13 cellular contexts compared by ENCODE assay signal in the genomic region with DNA sequence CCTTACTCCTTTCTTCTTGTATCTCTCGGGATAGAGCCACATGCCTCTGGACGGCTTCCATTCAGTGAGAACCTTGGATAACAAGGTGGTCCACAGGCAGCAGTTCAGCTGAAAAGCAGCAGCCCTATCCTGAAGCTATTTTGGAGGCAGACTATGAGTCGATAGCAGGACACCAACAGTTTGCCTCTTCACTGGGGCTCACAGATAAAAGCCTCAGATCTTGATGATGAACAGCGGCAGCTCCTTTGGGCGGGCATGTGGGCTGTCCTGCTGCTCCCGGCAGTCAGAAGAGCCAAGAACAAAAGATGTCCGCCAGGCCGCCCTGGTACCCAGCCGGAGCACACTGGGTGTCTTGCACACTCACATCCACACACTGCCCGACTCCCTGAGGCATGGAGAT.
DNase-seq lines count a peak whose midpoint lies in the region; FAIRE-seq and TF ChIP-seq lines count a peak whose summit lies in the region.
"Had no signal": no experiment of that assay in that cellular context is flagged by ENCODE, and none has a peak within 500 bp of the region (broad histone marks: within the 10 kb centered on the region; RNA-seq: fewer than 3 reads in every experiment).

No MANE protein-coding gene starts in this region.

- 0 out of 2 replicates have a peak overlapping the region, but pooled peaks have one; percentile 52 for H2BK20ac ChIP-seq in H1 (ENCODE audit: low read length)

- H3K4me2 ChIP-seq in H1 (ENCODE audit: insufficient read depth in 1 of 2, low read depth in 2 of 2, low read length in 2 of 2): no peak overlapping the region

- H3K27me3 ChIP-seq in AG04450 (ENCODE audit: control insufficient read depth, insufficient read depth, low read length): no peaks in the 10 kb centered on the region
- no peaks in the 10 kb centered on the region for H3K27me3 ChIP-seq in H1 (replicated peaks in 1 of 4; ENCODE audit: control insufficient read depth in 3 of 4, extremely low read depth in 1 of 4, insufficient read depth in 3 of 4, low read length in 3 of 4)
- H3K27me3 ChIP-seq in neutrophil: no peaks in the 10 kb centered on the region
- no peaks in the 10 kb centered on the region for H3K27me3 ChIP-seq in CD4-positive, alpha-beta memory T cell (ENCODE audit: insufficient read depth, low read length)
- H3K27me3 ChIP-seq: left lung had no signal

- no peak overlapping the region for H3K4ac ChIP-seq in H1 (replicated peaks; ENCODE audit: insufficient read length, low read depth, low read length)

- H3K18ac ChIP-seq in H1 (ENCODE audit: extremely low read depth, low read length): no peak overlapping the region

- POLR2A ChIA-PET in AG04450 (lab: Yijun Ruan, JAX): interaction anchor here (1.0 to 6.6 kb wide), 3 partner anchors 16 to 90 kb away, joined by 3 to 213 read pairs (median 52); a partner anchor contains a TSS
- POLR2A ChIA-PET in RWPE1 (lab: Yijun Ruan, JAX; ENCODE audit: low non-redundant PET): no interaction called here
- POLR2A ChIA-PET in H1 (lab: Charles Lee; ENCODE audit: partially characterized antibody): no interaction called here
- POLR2A ChIA-PET in CD4-positive, alpha-beta memory T cell (lab: Charles Lee; ENCODE audit: partially characterized antibody): no interaction called here

- 89% methylated on average over 7 of the region's 10 CpGs; no CpG with 5 or more reads in 1 of the 2 experiments for WGBS in H1 (ENCODE audit: extremely low coverage in 1 of 2, insufficient coverage in 1 of 2, insufficient read length in 1 of 2, insufficient replicate concordance in 2 of 2, low coverage in 1 of 2, low lambda C conversion rate in 2 of 2, missing lambda C conversion rate in 1 of 2), 2 experiments

- intact Hi-C loops in CD4-positive, alpha-beta memory T cell (cut with micrococcal nuclease): no loop called here

- H3K36me3 ChIP-seq in H1 (ENCODE audit: control insufficient read depth in 2 of 4, insufficient read depth in 4 of 4, low read length in 3 of 4) (no peaks in the 10 kb centered on the region), neutrophil (no peaks in the 10 kb centered on the region)
- no peaks in the 10 kb centered on the region for H3K36me3 ChIP-seq in CD4-positive, alpha-beta memory T cell (ENCODE audit: insufficient read depth, low read length)
- H3K36me3 ChIP-seq: left lung had no signal

- H3K4me1 Mint-ChIP-seq in CD4-positive, alpha-beta memory T cell: peaks cover 0 to 6% (median 0%) of the 10 kb centered on the region in 4 donors

- H3K9ac ChIP-seq in H1 (replicated peaks in 1 of 4; ENCODE audit: extremely low read depth in 1 of 4, low read depth in 3 of 4, low read length in 3 of 4): no peak overlapping the region

- no peak overlapping the region for H3K4me3 ChIP-seq in AG04450 (ENCODE audit: low read depth, low read length)
- H3K4me3 ChIP-seq in H1 (ENCODE audit: extremely low read depth in 1 of 4, insufficient read depth in 2 of 4, low read depth in 3 of 4, low read length in 4 of 4): no peak overlapping the region
- H3K4me3 ChIP-seq in neutrophil (ENCODE audit: low read depth in 1 of 2, low read length in 1 of 2): no peak overlapping the region
- H3K4me3 ChIP-seq in CD4-positive, alpha-beta memory T cell (ENCODE audit: low read length in 2 of 2): no peak overlapping the region
- H3K4me3 ChIP-seq in coronary artery: no peak overlapping the region
- H3K4me3 ChIP-seq in foreskin fibroblast (ENCODE audit: low read depth in 1 of 2, low read length in 2 of 2): no peak overlapping the region
- H3K4me3 ChIP-seq: left lung had no signal

- TF ChIP-seq EP300 in H1 (IDR thresholded peaks at IDR 0.05; ENCODE audit: borderline replicate concordance in 1 of 2, low read depth in 2 of 2, low read length in 2 of 2): no peak

- no peak overlapping the region for H3K27ac Mint-ChIP-seq in CD4-positive, alpha-beta memory T cell

- no peak for TF ChIP-seq POLR2A in H1 (IDR thresholded peaks at IDR 0.05; ENCODE audit: control extremely low read depth in 1 of 2, low read depth in 2 of 2, low read length in 2 of 2)

- TF ChIP-seq CTCF in AG04450 (IDR thresholded peaks at IDR 0.05; ENCODE audit: low read depth, low read length) (no peak), RWPE1 (conservative IDR thresholded peaks at IDR 0.05; ENCODE audit: low read depth) (no peak), H1 (IDR thresholded peaks at IDR 0.05; ENCODE audit: control extremely low read depth in 1 of 3, insufficient read depth in 1 of 3, low read depth in 1 of 3, low read length in 3 of 3) (no peak), neutrophil (IDR thresholded peaks at IDR 0.05) (no peak), coronary artery (IDR thresholded peaks at IDR 0.05) (no peak), foreskin fibroblast (IDR thresholded peaks at IDR 0.05; ENCODE audit: low read depth, low read length) (no peak)

- no peaks in the 10 kb centered on the region for H3K79me2 ChIP-seq in H1 (ENCODE audit: control insufficient read depth in 1 of 2, insufficient read depth in 2 of 2, low read length in 2 of 2)

- no peak overlapping the region for H3K23ac ChIP-seq in H1 (ENCODE audit: insufficient read length)

- H3K9me3 Mint-ChIP-seq in CD4-positive, alpha-beta memory T cell: no peaks in the 10 kb centered on the region

- H3K27me3 Mint-ChIP-seq in CD4-positive, alpha-beta memory T cell: peaks cover 0 to 6% of the 10 kb centered on the region in 2 donors

- H3K79me1 ChIP-seq in H1 (ENCODE audit: low read depth, low read length): no peaks in the 10 kb centered on the region

- no peaks in the 10 kb centered on the region for H3K36me3 Mint-ChIP-seq in CD4-positive, alpha-beta memory T cell

- no peaks in the 10 kb centered on the region for H3K9me3 ChIP-seq in AG04450 (ENCODE audit: control insufficient read depth, insufficient read depth, low read length)
- no peaks in the 10 kb centered on the region for H3K9me3 ChIP-seq in H1 (ENCODE audit: insufficient read depth in 2 of 2, low read depth in 1 of 2, low read length in 1 of 2)
- H3K9me3 ChIP-seq in neutrophil: no peaks in the 10 kb centered on the region
- no peaks in the 10 kb centered on the region for H3K9me3 ChIP-seq in CD4-positive, alpha-beta memory T cell (ENCODE audit: control insufficient read depth in 1 of 2, low read length in 2 of 2)
- H3K9me3 ChIP-seq: left lung had no signal

- H4K5ac ChIP-seq in H1 (ENCODE audit: insufficient read length, low read depth, low read length): no peak overlapping the region

- CTCF ChIA-PET in AG04450 (lab: Charles Lee) (interaction anchor here (0.9 kb wide), 1 partner anchor 126 kb away, joined by 3 read pairs; no protein-coding TSS in a partner anchor), RWPE1 (lab: Yijun Ruan, JAX) (no interaction called here), H1 (lab: Charles Lee; ENCODE audit: partially characterized antibody) (interaction anchor here (0.7 to 0.9 kb wide), 2 partner anchors 16 to 414 kb away, joined by 3 read pairs; no protein-coding TSS in a partner anchor)
- CTCF ChIA-PET in CD4-positive, alpha-beta memory T cell (lab: Charles Lee; ENCODE audit: partially characterized antibody): interaction anchor here (1.6 kb wide), 1 partner anchor 11 kb away, joined by 3 read pairs; no protein-coding TSS in a partner anchor

- H3K27ac ChIP-seq in AG04450 (ENCODE audit: low read depth, low read length) (peak overlapping the region; percentile 97), RWPE1 (peak overlapping the region; percentile 58), H1 (ENCODE audit: low read depth, low read length) (no peak overlapping the region), neutrophil (peak overlapping the region; percentile 66), coronary artery (peak overlapping the region in 1 of 2 donors; percentile 23)
- no peak overlapping the region for H3K27ac ChIP-seq in CD4-positive, alpha-beta memory T cell (ENCODE audit: low read depth, low read length)

- no peak for FAIRE-seq in H1 (lab: Jason Lieb, UNC)

- no peak overlapping the region for H2BK5ac ChIP-seq in H1 (ENCODE audit: low read depth, low read length)

- no peak for TF ChIP-seq RAD21 in H1 (IDR thresholded peaks at IDR 0.05 in 1 of 2, conservative IDR thresholded peaks at IDR 0.05 in 1 of 2; ENCODE audit: low read depth in 2 of 2, low read length in 2 of 2)

- H2AK5ac ChIP-seq in H1 (ENCODE audit: low read depth, low read length): no peak overlapping the region

- no peak overlapping the region for H2BK12ac ChIP-seq in H1 (ENCODE audit: low read depth, low read length)

- H2BK120ac ChIP-seq in H1 (replicated peaks; ENCODE audit: low read depth, low read length): no peak overlapping the region

- no peaks in the 10 kb centered on the region for H4K20me1 ChIP-seq in H1 (replicated peaks in 1 of 2; ENCODE audit: control insufficient read depth in 1 of 2, insufficient read depth in 2 of 2, low read length in 2 of 2)

- H3K4me1 ChIP-seq in H1 (replicated peaks in 1 of 4; ENCODE audit: control insufficient read depth in 3 of 4, insufficient read depth in 4 of 4, low read length in 3 of 4) (peaks cover 0 to 4% (median 2%) of the 10 kb centered on the region in 4 experiments; a peak in 3 of 7 replicates), neutrophil (ENCODE audit: control insufficient read depth in 1 of 2, insufficient read depth in 1 of 2, low read depth in 1 of 2, low read length in 1 of 2) (peaks cover 34 to 36% of the 10 kb centered on the region in 2 experiments)
- H3K4me1 ChIP-seq in CD4-positive, alpha-beta memory T cell (ENCODE audit: insufficient read depth, low read length): no peaks in the 10 kb centered on the region

- H3K4me3 Mint-ChIP-seq in CD4-positive, alpha-beta memory T cell: no peak overlapping the region

- DNase-seq in AG04450 (ENCODE audit: low read depth, low spot score) (no peak), RWPE1 (ENCODE audit: low spot score) (no peak), H1 (ENCODE audit: low read depth in 1 of 2, low spot score in 2 of 2) (no peak), D341Med (ENCODE audit: low spot score) (no peak), coronary artery (ENCODE audit: low spot score) (no peak), foreskin fibroblast (no peak)
- DNase-seq in CD4-positive, alpha-beta memory T cell: no peak
- DNase-seq: activated naive CD4-positive, alpha-beta T cell treated with Interleukin-2 at 50 U/mL for 16 hours; left lung; NCI-H187; Right ventricle myocardium superior; stimulated activated CD4-positive, alpha-beta T cell treated with anti-CD3 and anti-CD28 coated beads, Interleukin-15, amount 100 ng/mL, for 24 hours had no signal

- no peak overlapping the region for H3K14ac ChIP-seq in H1 (ENCODE audit: insufficient read length)

- no peak overlapping the region for H2AFZ ChIP-seq in H1 (ENCODE audit: low read length)

- no peak overlapping the region for H4K91ac ChIP-seq in H1 (replicated peaks; ENCODE audit: insufficient read length, low read length)

- no peak overlapping the region for H2BK15ac ChIP-seq in H1 (ENCODE audit: low read length)

- no peaks in the 10 kb centered on the region; the same call in 1 of the 2 replicates for H3K23me2 ChIP-seq in H1 (ENCODE audit: low read depth, low read length)

- H3K56ac ChIP-seq in H1 (replicated peaks; ENCODE audit: insufficient read length, low read depth, low read length): no peak overlapping the region

- no peak overlapping the region for H4K8ac ChIP-seq in H1 (ENCODE audit: extremely low read depth, insufficient read depth, low read length)

TF ChIP-seq in H1, 55 proteins besides CTCF, POLR2A, EP300 and RAD21 (continues in another document):
- TF ChIP-seq NRF1 (IDR thresholded peaks at IDR 0.05; ENCODE audit: low read depth, low read length): no peak

Comparison
In these comparisons a context has a peak if more than half of its experiments do, and no peak if none do; other contexts are left out.
1. H3K27ac ChIP-seq: peak in AG04450 (single experiment), RWPE1 (single experiment) and neutrophil (single experiment); none in H1 (single experiment) and CD4-positive, alpha-beta memory T cell (single experiment).